ENCODE assay signal across 15 cellular contexts in genomic region chr12:1925125-1925963, GRCh38. TPM values are rescaled to one million over a fixed set of nuclear protein-coding genes. Genes with fewer than 3 reads are reported as not detected.
A peak's percentile ranks its signal among the peaks of the same experiment; 100 is the strongest.
DNase-seq lines count a peak whose midpoint lies in the region; TF ChIP-seq lines count a peak whose summit lies in the region.
"Had no signal": no experiment of that assay in that cellular context is flagged by ENCODE, and none has a peak within 500 bp of the region (broad histone marks: within the 10 kb centered on the region; RNA-seq: fewer than 3 reads in every experiment).

No MANE protein-coding gene starts in this region.

- no peak overlapping the region for H2AFZ ChIP-seq in mesenchymal stem cell (ENCODE audit: low read depth, low read length)

- H3K27me3 Mint-ChIP-seq in activated T-helper 2 cell treated with anti-CD3 and anti-CD28 coated beads, Interferon-gamma antibody, Interleukin-2, Interleukin-4, amounts not matched to agents 10 μg/mL and 5 μg/mL and 100 μg/mL, durations not matched to agents 14 hours and 24 hours and 36 hours (ENCODE audit: low read depth) = peaks cover 5% of the 10 kb centered on the region
- peaks cover 38% of the 10 kb centered on the region for H3K27me3 Mint-ChIP-seq in type B pancreatic cell

- H2BK5ac ChIP-seq in mesenchymal stem cell (ENCODE audit: low read depth, low read length, poor library complexity, severe bottlenecking) = no peak overlapping the region

- peak overlapping the region; percentile 4 to 55 for H3K18ac ChIP-seq in mesenchymal stem cell (ENCODE audit: low read depth in 1 of 2, low read length in 2 of 2)

- no peak overlapping the region for H4K91ac ChIP-seq in mesenchymal stem cell (ENCODE audit: low read length)

- no peak overlapping the region for H2BK15ac ChIP-seq in mesenchymal stem cell (ENCODE audit: low read depth, poor library complexity, severe bottlenecking)

- H3K14ac ChIP-seq in mesenchymal stem cell (ENCODE audit: low read length in 2 of 2) = peak overlapping the region in 1 of 2 experiments; percentile 61

- peaks cover 51 to 78% of the 10 kb centered on the region in 2 experiments for H3K27me3 ChIP-seq in mesenchymal stem cell (ENCODE audit: control insufficient read depth in 1 of 2, insufficient read depth in 1 of 2, low read length in 2 of 2)

- no peaks in the 10 kb centered on the region for H3K9me3 ChIP-seq in mesenchymal stem cell (ENCODE audit: control insufficient read depth, low read length)

- H3K79me1 ChIP-seq in mesenchymal stem cell (replicated peaks; ENCODE audit: low read length, poor library complexity, severe bottlenecking) = no peaks in the 10 kb centered on the region

- H4K8ac ChIP-seq in mesenchymal stem cell (ENCODE audit: low read length) = no peak overlapping the region

- intact Hi-C loops in activated T-helper 2 cell treated with anti-CD3 and anti-CD28 coated beads, Interferon-gamma antibody, Interleukin-2, Interleukin-4, amounts not matched to agents 10 μg/mL and 5 μg/mL and 100 μg/mL, durations not matched to agents 14 hours and 24 hours and 36 hours (cut with micrococcal nuclease) = no loop called here

- no peaks in the 10 kb centered on the region for H3K36me3 ChIP-seq in mesenchymal stem cell (ENCODE audit: control insufficient read depth in 1 of 2, insufficient read depth in 2 of 2, low read depth in 1 of 2, low read length in 2 of 2)

- no peak overlapping the region for H2AK5ac ChIP-seq in mesenchymal stem cell (ENCODE audit: low read length, severe bottlenecking)

- H3K27ac Mint-ChIP-seq in activated T-helper 2 cell treated with anti-CD3 and anti-CD28 coated beads, Interferon-gamma antibody, Interleukin-2, Interleukin-4, amounts not matched to agents 10 μg/mL and 5 μg/mL and 100 μg/mL, durations not matched to agents 14 hours and 24 hours and 36 hours = no peak overlapping the region
- no peak overlapping the region for H3K27ac Mint-ChIP-seq in type B pancreatic cell
- H3K27ac Mint-ChIP-seq: T-cell had no signal

- no peaks in the 10 kb centered on the region for H3K4me1 ChIP-seq in mesenchymal stem cell (ENCODE audit: control insufficient read depth, insufficient read depth, low read depth, low read length)

- WGBS in mesenchymal stem cell = 84% methylated on average over 9 of the region's 9 CpGs

- no peak overlapping the region for H3K4me3 ChIP-seq in mesenchymal stem cell (ENCODE audit: insufficient read depth in 1 of 2, low read depth in 1 of 2, low read length in 2 of 2)

- H3K27ac ChIP-seq in mesenchymal stem cell (ENCODE audit: low read length, poor library complexity, severe bottlenecking) = no peak overlapping the region

- no peak overlapping the region for H3K4me2 ChIP-seq in mesenchymal stem cell (ENCODE audit: low read length, poor library complexity, severe bottlenecking)

- H3K9me3 Mint-ChIP-seq in activated T-helper 2 cell treated with anti-CD3 and anti-CD28 coated beads, Interferon-gamma antibody, Interleukin-2, Interleukin-4, amounts not matched to agents 10 μg/mL and 5 μg/mL and 100 μg/mL, durations not matched to agents 14 hours and 24 hours and 36 hours = no peaks in the 10 kb centered on the region
- no peaks in the 10 kb centered on the region for H3K9me3 Mint-ChIP-seq in type B pancreatic cell
- H3K9me3 Mint-ChIP-seq: natural killer cell treated with Interleukin-12 subunit alpha and Interleukin-12 subunit beta and Interleukin-15 and Interleukin-18, amount 100 ng/mL, for 72 hours; T-cell had no signal

- no peak overlapping the region for H3K23ac ChIP-seq in mesenchymal stem cell (ENCODE audit: low read length in 2 of 2)

- no peak overlapping the region for H3K4me3 Mint-ChIP-seq in activated T-helper 2 cell treated with anti-CD3 and anti-CD28 coated beads, Interferon-gamma antibody, Interleukin-2, Interleukin-4, amounts not matched to agents 10 μg/mL and 5 μg/mL and 100 μg/mL, durations not matched to agents 14 hours and 24 hours and 36 hours (ENCODE audit: low read depth)
- no peak overlapping the region for H3K4me3 Mint-ChIP-seq in type B pancreatic cell
- H3K4me3 Mint-ChIP-seq: natural killer cell treated with Interleukin-12 subunit alpha and Interleukin-12 subunit beta and Interleukin-15 and Interleukin-18, amount 100 ng/mL, for 72 hours; T-cell had no signal

- H3K4ac ChIP-seq in mesenchymal stem cell (ENCODE audit: low read depth in 1 of 2, low read length in 2 of 2) = no peak overlapping the region

- no peaks in the 10 kb centered on the region for H3K36me3 Mint-ChIP-seq in activated T-helper 2 cell treated with anti-CD3 and anti-CD28 coated beads, Interferon-gamma antibody, Interleukin-2, Interleukin-4, amounts not matched to agents 10 μg/mL and 5 μg/mL and 100 μg/mL, durations not matched to agents 14 hours and 24 hours and 36 hours (ENCODE audit: low read depth)
- no peaks in the 10 kb centered on the region for H3K36me3 Mint-ChIP-seq in type B pancreatic cell
- H3K36me3 Mint-ChIP-seq: natural killer cell treated with Interleukin-12 subunit alpha and Interleukin-12 subunit beta and Interleukin-15 and Interleukin-18, amount 100 ng/mL, for 72 hours; T-cell had no signal

- DNase-seq in activated effector memory CD4-positive, alpha-beta T cell treated with anti-CD3 and anti-CD28 coated beads, Interleukin-2, amount 50 U/mL, for 16 hours = peak; percentile 59
- no peak for DNase-seq in activated effector memory CD4-positive, alpha-beta T cell treated with Interleukin-2 at 50 U/mL for 16 hours
- peak; percentile 4 for DNase-seq in activated T-helper 2 cell treated with anti-CD3 and anti-CD28 coated beads, Interferon-gamma antibody, Interleukin-2, Interleukin-4, amounts not matched to agents 10 μg/mL and 5 μg/mL and 100 μg/mL, durations not matched to agents 14 hours and 24 hours and 36 hours (ENCODE audit: low spot score)
- no peak for DNase-seq in mesenchymal stem cell
- DNase-seq in type B pancreatic cell (ENCODE audit: extremely low spot score, unreplicated experiment) = peak; percentile 51
- DNase-seq in stimulated activated CD4-positive, alpha-beta T cell treated with anti-CD3 and anti-CD28 coated beads, Interleukin-12 subunit alpha, Interleukin-12 subunit beta, amount 100 ng/mL, for 4 hours = no peak
- no peak for DNase-seq in T-helper 1 cell
- no peak for DNase-seq in nucleus accumbens (lab: John Stamatoyannopoulos, UW)
- DNase-seq: amniotic stem cell; effector CD8-positive, alpha-beta T cell; kidney glomerular epithelial cell; PC-3 had no signal

- TF ChIP-seq CTCF in type B pancreatic cell (conservative IDR thresholded peaks at IDR 0.05) = no peak

- no peak overlapping the region for H2BK12ac ChIP-seq in mesenchymal stem cell (ENCODE audit: low read length in 2 of 2)

- peaks cover 5% of the 10 kb centered on the region for H3K4me1 Mint-ChIP-seq in activated T-helper 2 cell treated with anti-CD3 and anti-CD28 coated beads, Interferon-gamma antibody, Interleukin-2, Interleukin-4, amounts not matched to agents 10 μg/mL and 5 μg/mL and 100 μg/mL, durations not matched to agents 14 hours and 24 hours and 36 hours (ENCODE audit: low read depth)
- peaks cover 10% of the 10 kb centered on the region for H3K4me1 Mint-ChIP-seq in type B pancreatic cell (ENCODE audit: unreplicated experiment)

- no peak overlapping the region for H2BK120ac ChIP-seq in mesenchymal stem cell (ENCODE audit: low read depth, low read length)

- H3K9ac ChIP-seq in mesenchymal stem cell (ENCODE audit: low read length) = no peak overlapping the region

RNA-seq across cellular contexts. Expression of gene CACNA2D4, which starts 6.9 kb away (rescaled TPM):
- 6.2 and 10.0 TPM in 2 replicates for total RNA-seq in activated T-helper 2 cell treated with anti-CD3 and anti-CD28 coated beads, Interferon-gamma antibody, Interleukin-2, Interleukin-4, amounts not matched to agents 10 μg/mL and 5 μg/mL and 100 μg/mL, durations not matched to agents 14 hours and 24 hours and 36 hours
- 11.9 TPM for polyA plus RNA-seq in mesenchymal stem cell (2013, experiment 1 of 2)
- polyA plus RNA-seq in mesenchymal stem cell (2013, experiment 2 of 2) = 11.4 TPM
- 0.87 and 1.1 TPM in 2 replicates for total RNA-seq in type B pancreatic cell (ENCODE audit: low replicate concordance)
- total RNA-seq: frontal cortex, PC-3 had no signal

Comparison
In these comparisons a context has a peak if more than half of its experiments do, and no peak if none do; other contexts are left out.
1. DNase-seq: peak in activated effector memory CD4-positive, alpha-beta T cell treated with anti-CD3 and anti-CD28 coated beads, Interleukin-2, amount 50 U/mL, for 16 hours (single experiment), activated T-helper 2 cell treated with anti-CD3 and anti-CD28 coated beads, Interferon-gamma antibody, Interleukin-2, Interleukin-4, amounts not matched to agents 10 μg/mL and 5 μg/mL and 100 μg/mL, durations not matched to agents 14 hours and 24 hours and 36 hours (single experiment) and type B pancreatic cell (single experiment); none in activated effector memory CD4-positive, alpha-beta T cell treated with Interleukin-2 at 50 U/mL for 16 hours (single experiment), mesenchymal stem cell (single experiment), stimulated activated CD4-positive, alpha-beta T cell treated with anti-CD3 and anti-CD28 coated beads, Interleukin-12 subunit alpha, Interleukin-12 subunit beta, amount 100 ng/mL, for 4 hours (single experiment), T-helper 1 cell (0 of 5) and nucleus accumbens (0 of 56).